Comparison of ENCODE assay signal across 12 cellular contexts in the genomic region with DNA sequence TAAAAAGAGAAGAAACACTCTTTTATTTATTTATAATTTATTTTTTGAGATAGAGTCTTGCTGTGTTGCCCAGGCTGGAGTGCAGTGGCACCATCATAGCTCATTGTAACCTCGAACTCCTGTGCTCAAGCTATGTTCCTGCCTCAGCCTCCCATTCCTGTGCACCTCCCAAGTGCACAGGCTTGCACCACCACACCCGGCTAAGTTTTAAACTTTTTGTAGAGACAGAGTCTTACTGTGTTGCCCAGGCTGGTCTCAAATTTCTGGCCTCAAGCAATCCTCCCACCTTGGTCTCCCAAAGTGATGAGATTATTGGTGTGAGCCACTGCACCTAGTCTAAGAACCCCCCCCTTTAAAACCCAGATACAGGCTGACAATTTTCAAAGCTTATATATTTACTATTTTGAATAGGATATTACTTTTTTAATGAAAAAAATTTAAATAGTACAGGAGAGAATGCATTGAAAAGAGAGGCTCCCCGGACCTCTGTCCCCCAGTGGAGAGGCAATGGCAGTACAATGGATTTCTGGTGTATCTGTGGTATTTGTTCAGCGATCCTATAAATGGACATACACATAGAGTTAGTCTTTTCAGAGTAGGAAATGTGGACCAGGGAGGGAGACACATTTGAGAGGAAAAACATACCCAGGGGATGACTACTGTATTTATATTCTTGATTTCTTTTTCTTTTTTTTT.
A peak's percentile ranks its signal among the peaks of the same experiment; 100 is the strongest.
DNase-seq lines count a peak whose midpoint lies in the region; TF ChIP-seq lines count a peak whose summit lies in the region.
"Had no signal": no experiment of that assay in that cellular context is flagged by ENCODE, and none has a peak within 500 bp of the region (broad histone marks: within the 10 kb centered on the region; RNA-seq: fewer than 3 reads in every experiment).

No MANE protein-coding gene starts in this region.

- TF ChIP-seq CTCF in GM12874 (IDR thresholded peaks at IDR 0.05; ENCODE audit: insufficient read depth, low read depth, low read length), result peak; percentile 8; the same call in 1 of the 2 replicates

- DNase-seq in DMS53 (lab: John Stamatoyannopoulos, UW) (peak; percentile 30), DMS53 treated with DMSO at 0.1 percent for 48 hours (lab: John Stamatoyannopoulos, UW; ENCODE audit: unreplicated experiment) (no peak), SW480 (ENCODE audit: low spot score) (peak; percentile 31), hepatic stellate cell (ENCODE audit: low spot score) (peak; percentile 28), hypothalamus (lab: John Stamatoyannopoulos, UW) (no peak), cerebellar cortex (ENCODE audit: low spot score) (no peak), NCI-H446 (lab: John Stamatoyannopoulos, UW) (no peak)
- DNase-seq: 8988T; activated T-cell treated with anti-CD3 and anti-CD28 coated beads, Interleukin-2, amount 50 U/mL, for 4 hours; MM.1S; SHP77 treated with DMSO at 0.1 percent for 48 hours had no signal

Comparison
In these comparisons a context has a peak if more than half of its experiments do, and no peak if none do; other contexts are left out.
1. DNase-seq: peak in DMS53 (single experiment), SW480 (single experiment) and hepatic stellate cell (single experiment); none in DMS53 treated with DMSO at 0.1 percent for 48 hours (single experiment), hypothalamus (0 of 51), cerebellar cortex (single experiment) and NCI-H446 (0 of 2).